ENCODE assay signal across 27 cellular contexts in genomic region chr7:156027821-156028220, GRCh38.
"Had no signal": no experiment of that assay in that cellular context is flagged by ENCODE, and none has a peak within 500 bp of the region (broad histone marks: within the 10 kb centered on the region; RNA-seq: fewer than 3 reads in every experiment).

No MANE protein-coding gene starts in this region.

- H3K4me3 ChIP-seq: left ventricle myocardium inferior, lung, pancreas, prostate gland, skin epidermis, suprapubic skin, thoracic aorta, tibial artery, uterus had no signal

- ATAC-seq: natural killer cell; pancreas; right cardiac atrium; sciatic nerve; stimulated activated naive B cell treated with anti-CD40 and anti-IgM and Interleukin-4, amounts not matched to agents 10 μg/mL and 1 μg/mL and 100 μg/mL, for 72 hours; stimulated activated naive CD8-positive, alpha-beta T cell treated with anti-CD3 and anti-CD28 coated beads, Interleukin-15, Interleukin-2, amounts not matched to agents 100 U/mL and 50 U/mL, for 24 hours had no signal

- H3K4me3 Mint-ChIP-seq: mesothelial cell of epicardium; naive B cell; natural killer cell; nephron progenitor cell; stimulated activated naive B cell treated with anti-CD40 and anti-IgM and Interleukin-4, amounts not matched to agents 10 μg/mL and 1 μg/mL and 100 μg/mL, for 72 hours; type B pancreatic cell had no signal

- H3K9me3 ChIP-seq: pancreas, prostate gland, suprapubic skin, thoracic aorta, tibial artery, uterus had no signal

- H3K9me3 Mint-ChIP-seq: natural killer cell had no signal

- DNase-seq: hypothalamus; left ventricle myocardium inferior; mesendoderm; naive B cell; natural killer cell; nephron progenitor cell; nucleus accumbens; pancreas; posterior cingulate gyrus; retina; stimulated activated CD4-positive, alpha-beta T cell treated with anti-CD3 and anti-CD28 coated beads, Interleukin-12 subunit alpha, Interleukin-12 subunit beta, amount 100 ng/mL, for 4 hours; stimulated activated CD4-positive, alpha-beta T cell treated with anti-CD3 and anti-CD28 coated beads, Interleukin-15, amount 100 ng/mL, for 24 hours; stimulated activated CD4-positive, alpha-beta T cell treated with anti-CD3 and anti-CD28 coated beads, Interleukin-2, amount 100 ng/mL, for 24 hours; stimulated activated CD4-positive, alpha-beta T cell treated with anti-CD3 and anti-CD28 coated beads, Interleukin-4, amount 100 ng/mL, for 1 hour; stimulated activated naive B cell treated with anti-CD40 and anti-IgM and Interleukin-4, amounts not matched to agents 10 μg/mL and 1 μg/mL and 100 μg/mL, for 72 hours; stimulated activated naive CD8-positive, alpha-beta T cell treated with anti-CD3 and anti-CD28 coated beads, Interleukin-15, Interleukin-2, amounts not matched to agents 100 U/mL and 50 U/mL, for 24 hours; tibial artery; uterus had no signal

- H3K27ac Mint-ChIP-seq: mesothelial cell of epicardium; naive B cell; natural killer cell; stimulated activated naive B cell treated with anti-CD40 and anti-IgM and Interleukin-4, amounts not matched to agents 10 μg/mL and 1 μg/mL and 100 μg/mL, for 72 hours; type B pancreatic cell had no signal

- H3K4me1 Mint-ChIP-seq: naive B cell; natural killer cell; stimulated activated naive B cell treated with anti-CD40 and anti-IgM and Interleukin-4, amounts not matched to agents 10 μg/mL and 1 μg/mL and 100 μg/mL, for 72 hours had no signal

- H3K27me3 ChIP-seq: uterus had no signal

- H3K36me3 Mint-ChIP-seq: mesothelial cell of epicardium; natural killer cell; stimulated activated naive B cell treated with anti-CD40 and anti-IgM and Interleukin-4, amounts not matched to agents 10 μg/mL and 1 μg/mL and 100 μg/mL, for 72 hours; type B pancreatic cell had no signal

- H3K4me1 ChIP-seq: left ventricle myocardium inferior, pancreas, prostate gland, suprapubic skin, tibial artery, uterus had no signal

- H3K27ac ChIP-seq: left ventricle myocardium inferior, pancreas, prostate gland, skin epidermis, suprapubic skin, thoracic aorta, tibial artery, uterus had no signal

- H3K36me3 ChIP-seq: left ventricle myocardium inferior, pancreas, prostate gland, suprapubic skin, thoracic aorta, tibial artery, uterus had no signal
